16 cellular contexts compared by ENCODE assay signal in the genomic region with DNA sequence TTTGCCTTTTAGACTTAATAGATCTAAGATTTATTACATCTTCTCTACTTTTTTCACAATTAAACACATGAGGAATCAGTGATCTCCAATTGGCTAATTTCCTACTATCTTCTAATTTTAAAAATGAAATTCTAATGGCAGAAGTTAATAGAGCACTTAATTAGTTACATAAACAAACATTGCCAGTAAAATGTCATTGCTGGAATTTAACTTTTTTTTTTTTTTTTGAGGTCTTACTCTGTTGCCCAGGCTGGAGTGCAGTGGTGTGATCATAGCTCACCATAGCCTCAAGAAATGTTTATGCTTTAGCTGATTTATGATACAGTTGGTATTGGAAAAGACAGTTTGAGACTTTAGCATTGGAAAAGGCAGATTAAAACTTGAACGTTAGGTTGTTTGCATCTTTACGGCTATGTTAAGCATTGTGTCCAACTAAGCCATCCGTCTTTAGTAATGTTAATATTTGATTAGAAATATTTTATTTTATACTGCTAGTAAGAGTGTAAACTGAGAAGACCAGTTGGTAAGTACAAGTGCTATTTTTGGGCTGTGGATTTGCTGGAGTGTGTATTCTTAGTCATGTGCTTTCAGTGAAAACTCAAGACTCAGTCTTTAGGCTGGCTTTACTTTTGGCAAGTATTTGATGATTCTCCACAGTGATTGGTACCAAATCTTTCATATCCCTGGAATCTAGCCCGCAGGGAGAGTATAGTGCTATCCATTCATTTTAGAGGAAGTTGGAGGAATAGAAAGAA.
"Had no signal": no experiment of that assay in that cellular context is flagged by ENCODE, and none has a peak within 500 bp of the region (broad histone marks: within the 10 kb centered on the region; RNA-seq: fewer than 3 reads in every experiment).

No MANE protein-coding gene starts in this region.

- ATAC-seq: esophagus mucosa; natural killer cell; stimulated activated effector memory CD8-positive, alpha-beta T cell treated with anti-CD3 and anti-CD28 coated beads, Interleukin-12 subunit alpha, Interleukin-12 subunit beta, amount 100 ng/mL, for 72 hours; stimulated activated naive CD8-positive, alpha-beta T cell treated with anti-CD3 and anti-CD28 coated beads, Interleukin-15, amount 100 ng/mL, for 72 hours had no signal

- H3K9me3 ChIP-seq: suprapubic skin, tibial nerve had no signal

- H3K36me3 ChIP-seq: suprapubic skin, tibial nerve had no signal

- H3K4me3 ChIP-seq: skin epidermis, suprapubic skin, tibial nerve had no signal

- H3K27ac ChIP-seq: skin epidermis, suprapubic skin, tibial nerve had no signal

- DNase-seq: activated gamma-delta T cell treated with Interleukin-2 at 50 U/mL for 16 hours; activated T-cell treated with anti-CD3 and anti-CD28 coated beads, Interleukin-2, amount 50 U/mL, for 1 hour; aorta; central memory CD4-positive, alpha-beta T cell; dermis blood vessel endothelial cell; effector memory CD4-positive, alpha-beta T cell; midbrain; natural killer cell; stimulated activated CD4-positive, alpha-beta T cell treated with anti-CD3 and anti-CD28 coated beads, Interleukin-2, amount 100 ng/mL, for 24 hours; stimulated activated naive CD8-positive, alpha-beta T cell treated with anti-CD3 and anti-CD28 coated beads, Interleukin-15, amount 100 ng/mL, for 72 hours; T-helper 1 cell had no signal
